In genomic region chr10:12828736-12829135, GRCh38 we compare ENCODE assay signal across 28 cellular contexts.
"Had no signal": no experiment of that assay in that cellular context is flagged by ENCODE, and none has a peak within 500 bp of the region (broad histone marks: within the 10 kb centered on the region; RNA-seq: fewer than 3 reads in every experiment).

No MANE protein-coding gene starts in this region.

- H3K36me3 ChIP-seq: thyroid gland, tibial artery, upper lobe of right lung, uterus, vagina had no signal

- H3K4me3 ChIP-seq: stomach, suprapubic skin, testis, thoracic aorta, thyroid gland, tibial artery, tibial nerve, transverse colon, upper lobe of left lung, upper lobe of right lung, uterus, vagina had no signal

- H3K9me3 Mint-ChIP-seq: stimulated activated effector memory CD8-positive, alpha-beta T cell treated with anti-CD3 and anti-CD28 coated beads, Interleukin-12 subunit alpha, Interleukin-12 subunit beta, amount 100 ng/mL, for 72 hours; stimulated activated memory B cell treated with anti-CD40 and anti-IgM and Interleukin-4, amounts not matched to agents 10 μg/mL and 1 μg/mL and 100 μg/mL, for 72 hours; stimulated activated naive B cell treated with anti-CD40 and anti-IgM and Interleukin-4, amounts not matched to agents 10 μg/mL and 1 μg/mL and 100 μg/mL, for 72 hours; stimulated activated naive CD8-positive, alpha-beta T cell treated with anti-CD3 and anti-CD28 coated beads, Interleukin-15, amount 100 ng/mL, for 72 hours; stimulated activated naive CD8-positive, alpha-beta T cell treated with anti-CD3 and anti-CD28 coated beads, Interleukin-15, Interleukin-2, amounts not matched to agents 100 ng/mL and 50 ng/mL, for 24 hours; type B pancreatic cell had no signal

- H3K27me3 Mint-ChIP-seq: stimulated activated memory B cell treated with anti-CD40 and anti-IgM and Interleukin-4, amounts not matched to agents 10 μg/mL and 1 μg/mL and 100 μg/mL, for 72 hours; stimulated activated naive B cell treated with anti-CD40 and anti-IgM and Interleukin-4, amounts not matched to agents 10 μg/mL and 1 μg/mL and 100 μg/mL, for 72 hours; stimulated activated naive CD8-positive, alpha-beta T cell treated with anti-CD3 and anti-CD28 coated beads, Interleukin-15, amount 100 ng/mL, for 72 hours; stimulated activated naive CD8-positive, alpha-beta T cell treated with anti-CD3 and anti-CD28 coated beads, Interleukin-15, Interleukin-2, amounts not matched to agents 100 ng/mL and 50 ng/mL, for 24 hours; type B pancreatic cell had no signal

- H3K27ac Mint-ChIP-seq: stimulated activated memory B cell treated with anti-CD40 and anti-IgM and Interleukin-4, amounts not matched to agents 10 μg/mL and 1 μg/mL and 100 μg/mL, for 72 hours; stimulated activated naive B cell treated with anti-CD40 and anti-IgM and Interleukin-4, amounts not matched to agents 10 μg/mL and 1 μg/mL and 100 μg/mL, for 72 hours; stimulated activated naive CD8-positive, alpha-beta T cell treated with anti-CD3 and anti-CD28 coated beads, Interleukin-15, Interleukin-2, amounts not matched to agents 100 ng/mL and 50 ng/mL, for 24 hours; type B pancreatic cell had no signal

- ATAC-seq: stimulated activated effector memory CD8-positive, alpha-beta T cell treated with anti-CD3 and anti-CD28 coated beads, Interleukin-12 subunit alpha, Interleukin-12 subunit beta, amount 100 ng/mL, for 72 hours; stimulated activated memory B cell treated with anti-CD40 and anti-IgM and Interleukin-4, amounts not matched to agents 10 μg/mL and 1 μg/mL and 100 μg/mL, for 72 hours; stimulated activated naive B cell treated with anti-CD40 and anti-IgM and Interleukin-4, amounts not matched to agents 10 μg/mL and 1 μg/mL and 100 μg/mL, for 72 hours; stimulated activated naive CD8-positive, alpha-beta T cell treated with anti-CD3 and anti-CD28 coated beads, Interleukin-15, amount 100 ng/mL, for 72 hours; stimulated activated naive CD8-positive, alpha-beta T cell treated with anti-CD3 and anti-CD28 coated beads, Interleukin-15, Interleukin-2, amounts not matched to agents 100 U/mL and 50 U/mL, for 24 hours; upper lobe of right lung had no signal

- H3K27ac ChIP-seq: stomach, suprapubic skin, testis, thoracic aorta, thyroid gland, tibial artery, tibial nerve, transverse colon, upper lobe of left lung, upper lobe of right lung, uterus, vagina had no signal

- H3K4me3 Mint-ChIP-seq: stimulated activated effector memory CD8-positive, alpha-beta T cell treated with anti-CD3 and anti-CD28 coated beads, Interleukin-12 subunit alpha, Interleukin-12 subunit beta, amount 100 ng/mL, for 72 hours; stimulated activated memory B cell treated with anti-CD40 and anti-IgM and Interleukin-4, amounts not matched to agents 10 μg/mL and 1 μg/mL and 100 μg/mL, for 72 hours; stimulated activated naive B cell treated with anti-CD40 and anti-IgM and Interleukin-4, amounts not matched to agents 10 μg/mL and 1 μg/mL and 100 μg/mL, for 72 hours; stimulated activated naive CD8-positive, alpha-beta T cell treated with anti-CD3 and anti-CD28 coated beads, Interleukin-15, amount 100 ng/mL, for 72 hours; stimulated activated naive CD8-positive, alpha-beta T cell treated with anti-CD3 and anti-CD28 coated beads, Interleukin-15, Interleukin-2, amounts not matched to agents 100 ng/mL and 50 ng/mL, for 24 hours; type B pancreatic cell had no signal

- H3K9me3 ChIP-seq: stomach, suprapubic skin, testis, thoracic aorta, thyroid gland, tibial artery, tibial nerve, transverse colon, upper lobe of left lung, upper lobe of right lung, uterus, vagina had no signal

- H3K27me3 ChIP-seq: stomach, suprapubic skin, testis, thyroid gland, tibial artery, tibial nerve, transverse colon, upper lobe of left lung, upper lobe of right lung, uterus, vagina had no signal

- DNase-seq: stimulated activated CD4-positive, alpha-beta T cell treated with anti-CD3 and anti-CD28 coated beads, Interleukin-2, amount 100 ng/mL, for 48 hours; stimulated activated CD4-positive, alpha-beta T cell treated with anti-CD3 and anti-CD28 coated beads, Interleukin-4, amount 100 ng/mL, for 1 hour; stimulated activated CD4-positive, alpha-beta T cell treated with anti-CD3 and anti-CD28 coated beads, Interleukin-4, amount 100 ng/mL, for 24 hours; stimulated activated CD4-positive, alpha-beta T cell treated with anti-CD3 and anti-CD28 coated beads, Interleukin-4, amount 100 ng/mL, for 4 hours; stimulated activated CD8-positive, alpha-beta memory T cell treated with anti-CD3 and anti-CD28 coated beads, Interleukin-4, amount 100 ng/mL, for 48 hours; stimulated activated naive B cell treated with anti-CD40 and anti-IgM and Interleukin-4, amounts not matched to agents 10 μg/mL and 1 μg/mL and 100 μg/mL, for 72 hours; stimulated activated naive CD4-positive, alpha-beta T cell; stimulated activated naive CD4-positive, alpha-beta T cell treated with Interleukin-2 at 50 U/mL for 16 hours; stimulated activated naive CD8-positive, alpha-beta T cell treated with anti-CD3 and anti-CD28 coated beads, Interleukin-15, amount 100 ng/mL, for 72 hours; stimulated activated naive CD8-positive, alpha-beta T cell treated with anti-CD3 and anti-CD28 coated beads, Interleukin-15, Interleukin-2, amounts not matched to agents 100 U/mL and 50 U/mL, for 24 hours; stomach; substantia nigra; testis; thyroid gland; tibial artery; transverse colon; trophoblast cell; upper lobe of left lung; upper lobe of right lung; uterus had no signal

- H3K4me1 ChIP-seq: stomach, suprapubic skin, tibial nerve, upper lobe of left lung, upper lobe of right lung, uterus had no signal

- H3K4me1 Mint-ChIP-seq: stimulated activated effector memory CD8-positive, alpha-beta T cell treated with anti-CD3 and anti-CD28 coated beads, Interleukin-12 subunit alpha, Interleukin-12 subunit beta, amount 100 ng/mL, for 72 hours; stimulated activated memory B cell treated with anti-CD40 and anti-IgM and Interleukin-4, amounts not matched to agents 10 μg/mL and 1 μg/mL and 100 μg/mL, for 72 hours; stimulated activated naive B cell treated with anti-CD40 and anti-IgM and Interleukin-4, amounts not matched to agents 10 μg/mL and 1 μg/mL and 100 μg/mL, for 72 hours; stimulated activated naive CD8-positive, alpha-beta T cell treated with anti-CD3 and anti-CD28 coated beads, Interleukin-15, amount 100 ng/mL, for 72 hours had no signal
